Comparison of ENCODE assay signal across 36 cellular contexts in genomic region chr7:114598946-114599345, GRCh38.
"Had no signal": no experiment of that assay in that cellular context is flagged by ENCODE, and none has a peak within 500 bp of the region (broad histone marks: within the 10 kb centered on the region; RNA-seq: fewer than 3 reads in every experiment).

No MANE protein-coding gene starts in this region.

- H3K4me1 ChIP-seq: adrenal gland, body of pancreas, breast epithelium had no signal

- H3K9me3 Mint-ChIP-seq: activated B cell treated with CpG ODN at 0.5 μM for 24 hours; activated CD4-positive, alpha-beta memory T cell treated with anti-CD3 and anti-CD28 coated beads for 36 hours; activated CD4-positive, alpha-beta T cell treated with anti-CD3 and anti-CD28 coated beads, Interleukin-2, amount 10 ng/mL, durations not matched to agents 24 days and 14 days; activated CD8-positive, alpha-beta T cell treated with anti-CD3 and anti-CD28 coated beads for 36 hours; activated naive CD4-positive, alpha-beta T cell treated with anti-CD3 and anti-CD28 coated beads, Interleukin-2, amount 10 ng/mL, durations not matched to agents 7 days and 5 days; activated naive CD4-positive, alpha-beta T cell treated with anti-CD3 and anti-CD28 coated beads, Interleukin-2, amount 50 U/mL, for 24 hours; activated naive CD8-positive, alpha-beta T cell treated with anti-CD3 and anti-CD28 coated beads, Interleukin-2, amount 10 ng/mL, durations not matched to agents 7 days and 5 days; activated naive CD8-positive, alpha-beta T cell treated with anti-CD3 and anti-CD28 coated beads, Interleukin-2, amount 50 U/mL, for 24 hours; activated T-cell treated with anti-CD3 and anti-CD28 coated beads, Interleukin-2, amount 50 U/mL, for 4 hours; activated T-cell treated with anti-CD3 and anti-CD28 coated beads, Interleukin-2, amount 50 U/mL, for 72 hours; activated T-helper 1 cell treated with anti-CD3 and anti-CD28 coated beads, Interleukin-12 subunit alpha, Interleukin-12 subunit beta, Interleukin-2, Interleukin-4 antibody, amounts not matched to agents 30 ng/mL and 10 ng/mL and 1 ng/mL, durations not matched to agents 14 hours and 24 hours and 36 hours; activated T-helper 17 cell treated with anti-CD3 and anti-CD28 coated beads, Interleukin-2, amount 50 U/mL, for 72 hours; T-helper 1 cell treated with Interleukin-12 subunit alpha and Interleukin-12 subunit beta and Interleukin-4 antibody, amounts not matched to agents 30 μg/mL and 1 μg/mL, for 36 hours; T-helper 2 cell treated with Interferon-gamma antibody and Interleukin-4, amounts not matched to agents 5 μg/mL and 100 μg/mL, for 36 hours had no signal

- H3K4me1 Mint-ChIP-seq: activated B cell treated with CpG ODN at 0.5 μM for 24 hours; activated CD4-positive, alpha-beta T cell treated with anti-CD3 and anti-CD28 coated beads, Interleukin-2, amount 10 ng/mL, durations not matched to agents 24 days and 14 days; activated naive CD4-positive, alpha-beta T cell treated with anti-CD3 and anti-CD28 coated beads, Interleukin-2, amount 10 ng/mL, durations not matched to agents 7 days and 5 days; activated naive CD4-positive, alpha-beta T cell treated with anti-CD3 and anti-CD28 coated beads, Interleukin-2, amount 50 U/mL, for 24 hours; activated naive CD8-positive, alpha-beta T cell treated with anti-CD3 and anti-CD28 coated beads, Interleukin-2, amount 10 ng/mL, durations not matched to agents 7 days and 5 days; activated naive CD8-positive, alpha-beta T cell treated with anti-CD3 and anti-CD28 coated beads, Interleukin-2, amount 50 U/mL, for 24 hours; activated T-helper 17 cell treated with anti-CD3 and anti-CD28 coated beads, Interleukin-2, amount 50 U/mL, for 72 hours had no signal

- DNase-seq: activated B cell treated with CpG ODN at 0.5 μM for 24 hours; activated CD4-positive, alpha-beta memory T cell treated with anti-CD3 and anti-CD28 coated beads for 36 hours; activated CD4-positive, alpha-beta T cell treated with anti-CD3 and anti-CD28 coated beads for 4 hours; activated CD4-positive, alpha-beta T cell treated with anti-CD3 and anti-CD28 coated beads, Interleukin-2, amount 10 ng/mL, durations not matched to agents 24 days and 14 days; activated CD4-positive, alpha-beta T cell treated with anti-CD3 and anti-CD28 coated beads, Interleukin-2, amount 50 U/mL, for 1 hour; activated CD4-positive, alpha-beta T cell treated with anti-CD3 and anti-CD28 coated beads, Interleukin-2, amount 50 U/mL, for 4 hours; activated CD4-positive, CD25-positive, alpha-beta regulatory T cell treated with anti-CD3 and anti-CD28 coated beads, Interleukin-2, amount 50 U/mL, for 72 hours; activated CD8-positive, alpha-beta memory T cell treated with anti-CD3 and anti-CD28 coated beads, Interleukin-2, amount 50 U/mL, for 4 hours; activated CD8-positive, alpha-beta T cell treated with anti-CD3 and anti-CD28 coated beads for 36 hours; activated effector memory CD4-positive, alpha-beta T cell treated with anti-CD3 and anti-CD28 coated beads, Interleukin-2, amount 50 U/mL, for 16 hours; activated gamma-delta T cell treated with Interleukin-2 at 50 U/mL for 16 hours; activated naive CD4-positive, alpha-beta T cell; activated naive CD4-positive, alpha-beta T cell treated with anti-CD3 and anti-CD28 coated beads, Interleukin-2, amount 10 ng/mL, durations not matched to agents 7 days and 5 days; activated naive CD8-positive, alpha-beta T cell treated with anti-CD3 and anti-CD28 coated beads, Interleukin-2, amount 10 ng/mL, durations not matched to agents 7 days and 5 days; activated naive CD8-positive, alpha-beta T cell treated with anti-CD3 and anti-CD28 coated beads, Interleukin-2, amount 50 U/mL, for 24 hours; activated T-cell treated with anti-CD3 and anti-CD28 coated beads for 4 hours; activated T-cell treated with anti-CD3 and anti-CD28 coated beads, Interleukin-2, amount 50 U/mL, for 1 hour; activated T-cell treated with anti-CD3 and anti-CD28 coated beads, Interleukin-2, amount 50 U/mL, for 4 hours; activated T-cell treated with anti-CD3 and anti-CD28 coated beads, Interleukin-2, amount 50 U/mL, for 72 hours; adrenal gland; amniotic stem cell; aorta; body of pancreas; brain microvascular endothelial cell; central memory CD4-positive, alpha-beta T cell; SW 1271; T-helper 1 cell; T-helper 2 cell; T-helper 9 cell had no signal

- H3K9me3 ChIP-seq: adrenal gland, body of pancreas, breast epithelium had no signal

- H3K27ac Mint-ChIP-seq: activated B cell treated with CpG ODN at 0.5 μM for 24 hours; activated CD4-positive, alpha-beta memory T cell treated with anti-CD3 and anti-CD28 coated beads for 36 hours; activated CD4-positive, alpha-beta T cell treated with anti-CD3 and anti-CD28 coated beads, Interleukin-2, amount 10 ng/mL, durations not matched to agents 24 days and 14 days; activated CD8-positive, alpha-beta T cell treated with anti-CD3 and anti-CD28 coated beads for 36 hours; activated naive CD4-positive, alpha-beta T cell treated with anti-CD3 and anti-CD28 coated beads, Interleukin-2, amount 10 ng/mL, durations not matched to agents 7 days and 5 days; activated naive CD4-positive, alpha-beta T cell treated with anti-CD3 and anti-CD28 coated beads, Interleukin-2, amount 50 U/mL, for 24 hours; activated naive CD8-positive, alpha-beta T cell; activated naive CD8-positive, alpha-beta T cell treated with anti-CD3 and anti-CD28 coated beads, Interleukin-2, amount 10 ng/mL, durations not matched to agents 7 days and 5 days; activated naive CD8-positive, alpha-beta T cell treated with anti-CD3 and anti-CD28 coated beads, Interleukin-2, amount 50 U/mL, for 24 hours; activated T-cell treated with anti-CD3 and anti-CD28 coated beads, Interleukin-2, amount 50 U/mL, for 72 hours; activated T-helper 1 cell treated with anti-CD3 and anti-CD28 coated beads, Interleukin-12 subunit alpha, Interleukin-12 subunit beta, Interleukin-2, Interleukin-4 antibody, amounts not matched to agents 30 ng/mL and 10 ng/mL and 1 ng/mL, durations not matched to agents 14 hours and 24 hours and 36 hours; activated T-helper 17 cell treated with anti-CD3 and anti-CD28 coated beads, Interleukin-2, amount 50 U/mL, for 72 hours; T-helper 1 cell treated with Interleukin-12 subunit alpha and Interleukin-12 subunit beta and Interleukin-4 antibody, amounts not matched to agents 30 μg/mL and 1 μg/mL, for 36 hours; T-helper 2 cell treated with Interferon-gamma antibody and Interleukin-4, amounts not matched to agents 5 μg/mL and 100 μg/mL, for 36 hours had no signal

- H3K4me3 ChIP-seq: adrenal gland, body of pancreas, breast epithelium had no signal

- H3K27me3 Mint-ChIP-seq: activated B cell treated with CpG ODN at 0.5 μM for 24 hours; activated CD4-positive, alpha-beta memory T cell treated with anti-CD3 and anti-CD28 coated beads for 36 hours; activated CD4-positive, alpha-beta T cell treated with anti-CD3 and anti-CD28 coated beads, Interleukin-2, amount 10 ng/mL, durations not matched to agents 24 days and 14 days; activated CD8-positive, alpha-beta T cell treated with anti-CD3 and anti-CD28 coated beads for 36 hours; activated naive CD4-positive, alpha-beta T cell treated with anti-CD3 and anti-CD28 coated beads, Interleukin-2, amount 10 ng/mL, durations not matched to agents 7 days and 5 days; activated naive CD4-positive, alpha-beta T cell treated with anti-CD3 and anti-CD28 coated beads, Interleukin-2, amount 50 U/mL, for 24 hours; activated naive CD8-positive, alpha-beta T cell; activated naive CD8-positive, alpha-beta T cell treated with anti-CD3 and anti-CD28 coated beads, Interleukin-2, amount 10 ng/mL, durations not matched to agents 7 days and 5 days; activated naive CD8-positive, alpha-beta T cell treated with anti-CD3 and anti-CD28 coated beads, Interleukin-2, amount 50 U/mL, for 24 hours; activated T-helper 17 cell treated with anti-CD3 and anti-CD28 coated beads, Interleukin-2, amount 50 U/mL, for 72 hours had no signal

- H3K36me3 ChIP-seq: adrenal gland, brain microvascular endothelial cell, breast epithelium had no signal

- ATAC-seq: activated CD8-positive, alpha-beta T cell treated with anti-CD3 and anti-CD28 coated beads for 36 hours; activated naive CD8-positive, alpha-beta T cell treated with anti-CD3 and anti-CD28 coated beads, Interleukin-2, amount 50 U/mL, for 24 hours; activated T-cell treated with anti-CD3 and anti-CD28 coated beads, Interleukin-2, amount 50 U/mL, for 4 hours; activated T-cell treated with anti-CD3 and anti-CD28 coated beads, Interleukin-2, amount 50 U/mL, for 72 hours; activated T-helper 17 cell treated with anti-CD3 and anti-CD28 coated beads, Interleukin-2, amount 50 U/mL, for 72 hours; body of pancreas had no signal

- H3K27me3 ChIP-seq: adrenal gland, body of pancreas, brain microvascular endothelial cell, breast epithelium had no signal

- H3K36me3 Mint-ChIP-seq: activated CD4-positive, alpha-beta memory T cell treated with anti-CD3 and anti-CD28 coated beads for 36 hours; activated naive CD4-positive, alpha-beta T cell treated with anti-CD3 and anti-CD28 coated beads, Interleukin-2, amount 10 ng/mL, durations not matched to agents 7 days and 5 days; activated naive CD4-positive, alpha-beta T cell treated with anti-CD3 and anti-CD28 coated beads, Interleukin-2, amount 50 U/mL, for 24 hours; activated naive CD8-positive, alpha-beta T cell; activated naive CD8-positive, alpha-beta T cell treated with anti-CD3 and anti-CD28 coated beads, Interleukin-2, amount 10 ng/mL, durations not matched to agents 7 days and 5 days had no signal

- H3K4me3 Mint-ChIP-seq: activated B cell treated with CpG ODN at 0.5 μM for 24 hours; activated CD4-positive, alpha-beta memory T cell treated with anti-CD3 and anti-CD28 coated beads for 36 hours; activated CD4-positive, alpha-beta T cell treated with anti-CD3 and anti-CD28 coated beads, Interleukin-2, amount 10 ng/mL, durations not matched to agents 24 days and 14 days; activated CD8-positive, alpha-beta T cell treated with anti-CD3 and anti-CD28 coated beads for 36 hours; activated naive CD4-positive, alpha-beta T cell treated with anti-CD3 and anti-CD28 coated beads, Interleukin-2, amount 10 ng/mL, durations not matched to agents 7 days and 5 days; activated naive CD4-positive, alpha-beta T cell treated with anti-CD3 and anti-CD28 coated beads, Interleukin-2, amount 50 U/mL, for 24 hours; activated naive CD8-positive, alpha-beta T cell; activated naive CD8-positive, alpha-beta T cell treated with anti-CD3 and anti-CD28 coated beads, Interleukin-2, amount 10 ng/mL, durations not matched to agents 7 days and 5 days; activated naive CD8-positive, alpha-beta T cell treated with anti-CD3 and anti-CD28 coated beads, Interleukin-2, amount 50 U/mL, for 24 hours; activated T-cell treated with anti-CD3 and anti-CD28 coated beads, Interleukin-2, amount 50 U/mL, for 4 hours; activated T-cell treated with anti-CD3 and anti-CD28 coated beads, Interleukin-2, amount 50 U/mL, for 72 hours; activated T-helper 1 cell treated with anti-CD3 and anti-CD28 coated beads, Interleukin-12 subunit alpha, Interleukin-12 subunit beta, Interleukin-2, Interleukin-4 antibody, amounts not matched to agents 30 ng/mL and 10 ng/mL and 1 ng/mL, durations not matched to agents 14 hours and 24 hours and 36 hours; activated T-helper 17 cell treated with anti-CD3 and anti-CD28 coated beads, Interleukin-2, amount 50 U/mL, for 72 hours; T-helper 1 cell treated with Interleukin-12 subunit alpha and Interleukin-12 subunit beta and Interleukin-4 antibody, amounts not matched to agents 30 μg/mL and 1 μg/mL, for 36 hours; T-helper 2 cell treated with Interferon-gamma antibody and Interleukin-4, amounts not matched to agents 5 μg/mL and 100 μg/mL, for 36 hours had no signal
